ENCODE assay signal across 15 cellular contexts in the genomic region with DNA sequence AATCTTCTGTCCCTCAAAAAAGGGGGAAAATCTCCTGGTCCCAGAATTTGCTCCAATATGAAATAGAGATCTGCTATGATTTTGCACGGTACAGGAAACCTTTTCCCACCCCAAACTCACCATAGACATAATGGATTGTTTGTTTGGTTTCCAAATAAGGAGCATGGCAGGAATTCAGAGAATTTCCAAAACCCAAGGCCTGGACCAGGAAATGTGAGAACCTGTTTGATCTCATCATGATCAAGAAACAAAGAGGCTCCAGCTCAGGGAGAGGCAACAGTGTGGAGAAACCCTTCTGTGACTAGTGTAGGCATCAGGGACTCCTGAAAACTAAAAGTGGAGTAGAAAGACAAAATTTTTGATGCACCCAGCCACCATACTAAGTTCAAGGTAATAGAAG.
DNase-seq lines count a peak whose midpoint lies in the region; ATAC-seq and TF ChIP-seq lines count a peak whose summit lies in the region.
"Had no signal": no experiment of that assay in that cellular context is flagged by ENCODE, and none has a peak within 500 bp of the region (broad histone marks: within the 10 kb centered on the region; RNA-seq: fewer than 3 reads in every experiment).

No MANE protein-coding gene starts in this region.

- no peak overlapping the region for H3T11ph ChIP-seq in H9 (ENCODE audit: low read length)

- H3K36me3 ChIP-seq in SJCRH30: no peaks in the 10 kb centered on the region
- H3K36me3 ChIP-seq in neural progenitor cell: no peaks in the 10 kb centered on the region
- H3K36me3 ChIP-seq: BLaER1 treated with 17β-estradiol and CSF1 and Interleukin-3, amounts not matched to agents 10 nM and 100 nM had no signal

- no peak overlapping the region for H4K5ac ChIP-seq in H9 (ENCODE audit: insufficient read length, low read depth, low read length)

- no peak overlapping the region for H3K56ac ChIP-seq in H9 (ENCODE audit: insufficient read length, low read depth, low read length)

- H3K79me1 ChIP-seq in H9 (ENCODE audit: insufficient read depth, low read depth, low read length, poor library complexity, severe bottlenecking): no peaks in the 10 kb centered on the region

- no peak overlapping the region for H3K18ac ChIP-seq in H9 (ENCODE audit: insufficient read length, low read depth, low read length)

- H4K8ac ChIP-seq in H9 (replicated peaks; ENCODE audit: insufficient read length, low read depth, low read length): no peak overlapping the region

- H3K14ac ChIP-seq in H9 (ENCODE audit: insufficient read depth, low read length): no peak overlapping the region

- H2AK5ac ChIP-seq in H9 (ENCODE audit: insufficient read length, low read length): no peak overlapping the region

- no peak overlapping the region for H2BK20ac ChIP-seq in H9 (ENCODE audit: low read depth, low read length, poor library complexity, severe bottlenecking)

- H3K4me1 Mint-ChIP-seq in H9: peaks cover 6 to 9% of the 10 kb centered on the region in 2 experiments
- H3K4me1 Mint-ChIP-seq in neural progenitor cell: peaks cover 4% of the 10 kb centered on the region
- H3K4me1 Mint-ChIP-seq: IgD-negative memory B cell had no signal

- H3K4me3 Mint-ChIP-seq in H9 (no peak overlapping the region), neural progenitor cell (no peak overlapping the region)
- H3K4me3 Mint-ChIP-seq: IgD-negative memory B cell had no signal

- H3K27ac Mint-ChIP-seq in H9 (peak overlapping the region in 2 of 3 experiments; percentile 60 to 62; a peak in 2 of 7 replicates), neural progenitor cell (no peak overlapping the region)
- H3K27ac Mint-ChIP-seq: IgD-negative memory B cell had no signal

- H3K9me3 ChIP-seq in H9 (ENCODE audit: control insufficient read depth, low read depth, low read length) (no peaks in the 10 kb centered on the region), SJCRH30 (replicated peaks) (no peaks in the 10 kb centered on the region), neural progenitor cell (ENCODE audit: low read depth) (no peaks in the 10 kb centered on the region)
- H3K9me3 ChIP-seq: BLaER1 treated with 17β-estradiol and CSF1 and Interleukin-3, amounts not matched to agents 10 nM and 100 nM had no signal

- peak overlapping the region; percentile 10 for H2AFZ ChIP-seq in H9 (ENCODE audit: low read length)
- H2AFZ ChIP-seq in neural progenitor cell (replicated peaks): peak overlapping the region; percentile 73

- intact Hi-C loops in left cardiac atrium (cut with DNase I): no loop called here

- H3K4me3 ChIP-seq in SJCRH30 (no peak overlapping the region), neural progenitor cell (no peak overlapping the region)
- H3K4me3 ChIP-seq: BLaER1 treated with 17β-estradiol and CSF1 and Interleukin-3, amounts not matched to agents 10 nM and 100 nM had no signal

- H2BK12ac ChIP-seq in H9 (ENCODE audit: insufficient read length, low read depth, low read length): no peak overlapping the region

- H3K23ac ChIP-seq in H9 (ENCODE audit: insufficient read length, low read depth, low read length): no peak overlapping the region

- no peak overlapping the region for H2BK120ac ChIP-seq in H9 (ENCODE audit: low read depth, low read length, poor library complexity, severe bottlenecking)

- H3K79me2 ChIP-seq in H9 (ENCODE audit: insufficient read depth, low read length) (no peaks in the 10 kb centered on the region), neural progenitor cell (ENCODE audit: low read depth) (no peaks in the 10 kb centered on the region)

- no peak overlapping the region for H3K4me2 ChIP-seq in H9 (ENCODE audit: insufficient read depth, insufficient read length, low read length)
- no peak overlapping the region for H3K4me2 ChIP-seq in neural progenitor cell
- H3K4me2 ChIP-seq: BLaER1 treated with 17β-estradiol and CSF1 and Interleukin-3, amounts not matched to agents 10 nM and 100 nM had no signal

- TF ChIP-seq CTCF in H9 (conservative IDR thresholded peaks at IDR 0.05): no peak
- no peak for TF ChIP-seq CTCF in neural progenitor cell (IDR thresholded peaks at IDR 0.05)

- WGBS in H9 (ENCODE audit: extremely low coverage, insufficient read length, low lambda C conversion rate): no CpG with 5 or more reads among the region's 1 CpG

- H3K23me2 ChIP-seq in H9 (ENCODE audit: insufficient read length, low read depth, low read length, poor library complexity, severe bottlenecking): no peaks in the 10 kb centered on the region

- H3K27me3 ChIP-seq in H9 (ENCODE audit: insufficient read depth, low read length) (no peaks in the 10 kb centered on the region), SJCRH30 (no peaks in the 10 kb centered on the region), neural progenitor cell (no peaks in the 10 kb centered on the region)
- H3K27me3 ChIP-seq: BLaER1 treated with 17β-estradiol and CSF1 and Interleukin-3, amounts not matched to agents 10 nM and 100 nM had no signal

- 0 out of 5 replicates have a peak, but pooled peaks cover 0 to 2% of the 10 kb centered on the region in 2 experiments for H3K9me3 Mint-ChIP-seq in H9
- H3K9me3 Mint-ChIP-seq in neural progenitor cell: no peaks in the 10 kb centered on the region

- H3K27ac ChIP-seq in H9 (ENCODE audit: insufficient read length, low read depth, low read length) (no peak overlapping the region), SJCRH30 (peak overlapping the region; percentile 96), neural progenitor cell (no peak overlapping the region)
- H3K27ac ChIP-seq: BLaER1 treated with 17β-estradiol and CSF1 and Interleukin-3, amounts not matched to agents 10 nM and 100 nM had no signal

- no peak overlapping the region for H3K4ac ChIP-seq in H9 (ENCODE audit: low read depth, low read length)

- H3F3A ChIP-seq in neural progenitor cell (ENCODE audit: low read depth): no peaks in the 10 kb centered on the region

- no peak overlapping the region for H2BK5ac ChIP-seq in H9 (ENCODE audit: insufficient read length, low read length)

- no peak overlapping the region for H4K91ac ChIP-seq in H9 (ENCODE audit: insufficient read length, low read depth, low read length)

- H3K27me3 Mint-ChIP-seq in H9 (ENCODE audit: low read depth): no peaks in the 10 kb centered on the region
- H3K27me3 Mint-ChIP-seq in neural progenitor cell (ENCODE audit: insufficient read depth, low read depth): no peaks in the 10 kb centered on the region
- H3K27me3 Mint-ChIP-seq: IgD-negative memory B cell had no signal

- H3K4me1 ChIP-seq in H9 (ENCODE audit: insufficient read depth, low read length) (no peaks in the 10 kb centered on the region; the same call in 1 of the 2 replicates), SJCRH30 (peaks cover 24% of the 10 kb centered on the region), neural progenitor cell (peaks cover 18% of the 10 kb centered on the region)
- H3K4me1 ChIP-seq: BLaER1 treated with 17β-estradiol and CSF1 and Interleukin-3, amounts not matched to agents 10 nM and 100 nM had no signal

- no peak overlapping the region for H2BK15ac ChIP-seq in H9 (ENCODE audit: low read depth, low read length)

- H3K9ac ChIP-seq in H9 (ENCODE audit: extremely low read depth, insufficient read length, low read length): no peak overlapping the region
- no peak overlapping the region for H3K9ac ChIP-seq in neural progenitor cell
- H3K9ac ChIP-seq: BLaER1 treated with 17β-estradiol and CSF1 and Interleukin-3, amounts not matched to agents 10 nM and 100 nM had no signal

- DNase-seq in H9 (no peak), SJCRH30 (peak; percentile 79 to 92), iPS-NIHi11 (ENCODE audit: low spot score) (peak; percentile 4), neural progenitor cell (ENCODE audit: low spot score) (peak; percentile 40), left cardiac atrium (no peak), COLO668 (lab: John Stamatoyannopoulos, UW; ENCODE audit: unreplicated experiment) (no peak)
- no peak for DNase-seq in activated CD4-positive, alpha-beta T cell treated with anti-CD3 and anti-CD28 coated beads for 4 hours
- DNase-seq: DMS 273 treated with DMSO at 0.1 percent for 48 hours, H7, NCI-H1417, NCI-H1930, NCI-H774 had no signal

- H3K36me3 Mint-ChIP-seq in H9 (ENCODE audit: insufficient read depth in 1 of 3, low read depth in 3 of 3): no peaks in the 10 kb centered on the region
- no peaks in the 10 kb centered on the region for H3K36me3 Mint-ChIP-seq in neural progenitor cell
- H3K36me3 Mint-ChIP-seq: IgD-negative memory B cell had no signal

- H4K20me1 ChIP-seq in H9 (ENCODE audit: control insufficient read depth, insufficient read depth, insufficient read length) (no peaks in the 10 kb centered on the region), neural progenitor cell (ENCODE audit: low read depth) (no peaks in the 10 kb centered on the region)
- H4K20me1 ChIP-seq: BLaER1 treated with 17β-estradiol and CSF1 and Interleukin-3, amounts not matched to agents 10 nM and 100 nM had no signal

- ATAC-seq in left cardiac atrium (no peak), HG03354 (IDR thresholded peaks at IDR 0.05; ENCODE audit: poor library complexity, severe bottlenecking, unreplicated experiment) (no peak)

Comparison
In these comparisons a context has a peak if more than half of its experiments do, and no peak if none do; other contexts are left out.
1. DNase-seq: peak in SJCRH30 (2 of 2), iPS-NIHi11 (single experiment) and neural progenitor cell (single experiment); none in H9 (single experiment), left cardiac atrium (single experiment), activated CD4-positive, alpha-beta T cell treated with anti-CD3 and anti-CD28 coated beads for 4 hours (0 of 2) and COLO668 (single experiment).